5 cellular contexts compared by ENCODE assay signal in genomic region chr5:113673041-113673440, GRCh38.
"Had no signal": no experiment of that assay in that cellular context is flagged by ENCODE, and none has a peak within 500 bp of the region (broad histone marks: within the 10 kb centered on the region; RNA-seq: fewer than 3 reads in every experiment).

No MANE protein-coding gene starts in this region.

- H3K4me1 Mint-ChIP-seq: IgD-negative memory B cell had no signal

- H3K27ac ChIP-seq: HL-60 had no signal

- DNase-seq: IMR-90 had no signal

- H3K36me3 Mint-ChIP-seq: IgD-negative memory B cell had no signal

- H3K4me3 Mint-ChIP-seq: IgD-negative memory B cell had no signal

- H3K4me3 ChIP-seq: K562 had no signal

- ATAC-seq: HepG2, K562 had no signal
